ENCODE assay signal across 8 cellular contexts in the genomic region with DNA sequence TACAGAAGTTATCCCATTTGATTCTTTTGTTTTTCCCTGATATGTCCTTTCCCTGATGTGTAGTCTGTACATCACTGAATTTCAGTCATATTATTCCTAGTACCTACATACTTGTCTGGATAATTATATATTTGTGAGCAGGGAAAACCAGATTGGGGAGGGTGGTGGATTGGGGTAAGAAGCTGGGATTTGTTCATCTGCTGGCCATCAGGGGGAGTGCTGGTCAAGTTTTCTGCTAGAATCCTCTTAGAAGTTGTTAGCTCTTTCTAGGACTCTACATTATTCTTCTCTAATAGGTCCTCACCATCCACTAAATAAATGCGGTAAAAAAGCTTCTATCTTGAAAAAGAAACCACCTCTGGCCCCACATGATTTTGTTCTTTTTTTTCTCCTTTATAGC.
A peak's percentile ranks its signal among the peaks of the same experiment; 100 is the strongest.
DNase-seq lines count a peak whose midpoint lies in the region; ATAC-seq, FAIRE-seq and TF ChIP-seq lines count a peak whose summit lies in the region.

No MANE protein-coding gene starts in this region.

- DNase-seq in BE2C = peak; percentile 25
- peak; percentile 44 for DNase-seq in GM13977 (ENCODE audit: low spot score)
- peak; percentile 37 for DNase-seq in PC-3
- DNase-seq in fibroblast of peridontal ligament (ENCODE audit: extremely low read depth) = peak; percentile 1
- DNase-seq in small intestine = peak; percentile 58
- no peak for DNase-seq in activated CD4-positive, CD25-positive, alpha-beta regulatory T cell (lab: John Stamatoyannopoulos, UW)

- CTCF ChIA-PET in PC-3 (lab: Charles Lee) = interaction anchor here (0.5 to 1.1 kb wide), 6 partner anchors 11 to 669 kb away, joined by 3 to 5 read pairs (median 4); no protein-coding TSS in a partner anchor

- H3F3A ChIP-seq in PC-3 (ENCODE audit: low read length, unreplicated experiment) = no peaks in the 10 kb centered on the region

- H2AFZ ChIP-seq in PC-3 (ENCODE audit: low read length) = no peak overlapping the region

- ATAC-seq in HG03342 (IDR thresholded peaks at IDR 0.05; ENCODE audit: unreplicated experiment) (peak; percentile 80), PC-3 (peak; percentile 69; the same call in 1 of the 2 replicates), HG03571 (IDR thresholded peaks at IDR 0.05; ENCODE audit: unreplicated experiment) (no peak)

- 35 to 55% (median 54%) methylated on average over 1 of the region's 1 CpG for WGBS in small intestine, 3 donors

- no peak overlapping the region for H3K27ac ChIP-seq in PC-3 (ENCODE audit: low read length)
- H3K27ac ChIP-seq in small intestine (ENCODE audit: low read depth in 1 of 2, low read length in 1 of 2) = no peak overlapping the region

- H4K20me1 ChIP-seq in PC-3 (ENCODE audit: low read length) = no peaks in the 10 kb centered on the region

- H3K4me1 ChIP-seq in BE2C = no peaks in the 10 kb centered on the region
- no peaks in the 10 kb centered on the region for H3K4me1 ChIP-seq in PC-3 (ENCODE audit: insufficient read depth, low read length)
- H3K4me1 ChIP-seq in small intestine (ENCODE audit: control insufficient read depth in 2 of 2, insufficient read depth in 1 of 2, low read depth in 1 of 2, low read length in 1 of 2) = no peaks in the 10 kb centered on the region

- intact Hi-C loops in PC-3 (cut with micrococcal nuclease) = loop anchor here (1.0 kb wide), 1 partner anchor 336 kb away; no protein-coding TSS in a partner anchor

- POLR2A ChIA-PET in PC-3 (lab: Charles Lee; ENCODE audit: unreplicated experiment) = no interaction called here

- no peak overlapping the region for H3K4me2 ChIP-seq in PC-3 (ENCODE audit: low read length)

- no peaks in the 10 kb centered on the region for H3K27me3 ChIP-seq in BE2C
- no peaks in the 10 kb centered on the region for H3K27me3 ChIP-seq in PC-3 (ENCODE audit: low read length)
- H3K27me3 ChIP-seq in small intestine (ENCODE audit: control insufficient read depth in 2 of 2, insufficient read depth in 2 of 2, low read length in 2 of 2) = peaks cover 0 to 1% of the 10 kb centered on the region in 2 donors

- no TSS peak for BruUV-seq in PC-3 (replicated peaks; lab: Mats Ljungman, UMichigan)

- H3K4me3 ChIP-seq in BE2C (ENCODE audit: low read depth, low read length) (no peak overlapping the region), PC-3 (ENCODE audit: low read length) (no peak overlapping the region), small intestine (ENCODE audit: low read depth in 1 of 2, low read length in 2 of 2) (no peak overlapping the region)

- H3K36me3 ChIP-seq in BE2C (no peaks in the 10 kb centered on the region), PC-3 (ENCODE audit: low read depth, low read length) (no peaks in the 10 kb centered on the region), small intestine (ENCODE audit: control insufficient read depth in 2 of 2, insufficient read depth in 2 of 2, low read length in 2 of 2) (no peaks in the 10 kb centered on the region)

- H3K9me3 ChIP-seq in BE2C (no peaks in the 10 kb centered on the region), PC-3 (ENCODE audit: low read length) (no peaks in the 10 kb centered on the region), small intestine (ENCODE audit: control insufficient read depth, low read depth) (no peaks in the 10 kb centered on the region)

- in situ Hi-C loops in GM13977 (cut with MboI; ENCODE audit: low pct_unique_long_range_greater_than_20kb, low sequenced_read_pairs, unreplicated experiment) = no loop called here

- FAIRE-seq in small intestine (lab: Jason Lieb, UNC) = no peak

- H3K9me2 ChIP-seq in PC-3 (replicated peaks; ENCODE audit: low read length) = no peaks in the 10 kb centered on the region

- TF ChIP-seq CTCF in BE2C (IDR thresholded peaks at IDR 0.05; ENCODE audit: low read depth, low read length) (peak; percentile 62), GM13977 (IDR thresholded peaks at IDR 0.05; ENCODE audit: extremely low read depth, insufficient read depth, missing control alignments) (peak; percentile 62), PC-3 (conservative IDR thresholded peaks at IDR 0.05; ENCODE audit: low read depth, low read length) (peak; percentile 60)

- no peaks in the 10 kb centered on the region for H3K79me2 ChIP-seq in PC-3 (ENCODE audit: low read length)

- no peak overlapping the region for H3K9ac ChIP-seq in PC-3 (ENCODE audit: low read length)

Comparison
In these comparisons a context has a peak if more than half of its experiments do, and no peak if none do; other contexts are left out.
1. DNase-seq: peak in BE2C (single experiment), GM13977 (single experiment), PC-3 (single experiment), fibroblast of peridontal ligament (single experiment) and small intestine (single experiment); none in activated CD4-positive, CD25-positive, alpha-beta regulatory T cell (0 of 4).
2. Peak in every context shown above with its lines, with median percentiles within 50 percentile points of each other: CTCF ChIP-seq.